In genomic region chr19:52566588-52566987, GRCh38 we compare ENCODE assay signal across 14 cellular contexts. TPM values are rescaled to one million over a fixed set of nuclear protein-coding genes. Genes with fewer than 3 reads are reported as not detected.
DNase-seq lines count a peak whose midpoint lies in the region; ATAC-seq, FAIRE-seq and TF ChIP-seq lines count a peak whose summit lies in the region.
"Had no signal": no experiment of that assay in that cellular context is flagged by ENCODE, and none has a peak within 500 bp of the region (broad histone marks: within the 10 kb centered on the region; RNA-seq: fewer than 3 reads in every experiment).

No MANE protein-coding gene starts in this region.

- TF ChIP-seq POLR2A in A549 (IDR thresholded peaks at IDR 0.05; ENCODE audit: low read length), result no peak
- no peak for TF ChIP-seq POLR2A in thyroid gland (IDR thresholded peaks at IDR 0.05)

- H3K4me3 ChIP-seq in A549 (no peak overlapping the region), fibroblast of villous mesenchyme (ENCODE audit: low read depth, low read length) (no peak overlapping the region), upper lobe of right lung (no peak overlapping the region), thyroid gland (replicated peaks in 1 of 3) (no peak overlapping the region)
- H3K4me3 ChIP-seq: SJSA1 had no signal

- H3K9me3 ChIP-seq in A549 (peaks cover 79% of the 10 kb centered on the region), upper lobe of right lung (peaks cover 23% of the 10 kb centered on the region), thyroid gland (no peaks in the 10 kb centered on the region)

- DNase-seq in A549 (ENCODE audit: low read depth in 1 of 2, low spot score in 1 of 2), result peak in 1 of 2 experiments; percentile 5
- peak; percentile 22 for DNase-seq in HS-27A (ENCODE audit: low read depth)
- DNase-seq in amniotic epithelial cell (ENCODE audit: low read depth), result peak; percentile 83
- DNase-seq in fibroblast of villous mesenchyme (ENCODE audit: low read depth), result peak; percentile 91
- DNase-seq in upper lobe of right lung, result no peak
- DNase-seq in thyroid gland, result no peak
- DNase-seq in C1 segment of cervical spinal cord (lab: John Stamatoyannopoulos, UW), result no peak
- DNase-seq: activated T-cell treated with anti-CD3 and anti-CD28 coated beads, Interleukin-2, amount 50 U/mL, for 4 hours; COR-L47; MV-4-11; naive B cell had no signal

- H3K36me3 ChIP-seq in upper lobe of right lung (no peaks in the 10 kb centered on the region), thyroid gland (no peaks in the 10 kb centered on the region)

- H3K4me1 ChIP-seq in A549, result no peaks in the 10 kb centered on the region
- no peaks in the 10 kb centered on the region for H3K4me1 ChIP-seq in upper lobe of right lung
- peaks cover 7 to 9% of the 10 kb centered on the region in 2 donors for H3K4me1 ChIP-seq in thyroid gland

- no peak overlapping the region for H3K4me2 ChIP-seq in A549

- no peak for TF ChIP-seq EP300 in A549 (IDR thresholded peaks at IDR 0.05)

- TF ChIP-seq RAD21 in A549 (conservative IDR thresholded peaks at IDR 0.05 in 1 of 2, IDR thresholded peaks at IDR 0.05 in 1 of 2), result no peak

- ATAC-seq in A549 (no peak), HG03432 (IDR thresholded peaks at IDR 0.05; ENCODE audit: unreplicated experiment) (no peak), upper lobe of right lung (no peak)
- ATAC-seq: activated T-cell treated with anti-CD3 and anti-CD28 coated beads, Interleukin-2, amount 50 U/mL, for 4 hours had no signal

- intact Hi-C loops in upper lobe of right lung (cut with DNase I), result no loop called here
- intact Hi-C loops in thyroid gland (cut with DNase I), result no loop called here

- H3K27ac ChIP-seq in A549 (no peak overlapping the region), upper lobe of right lung (no peak overlapping the region), thyroid gland (no peak overlapping the region)
- H3K27ac ChIP-seq: SJSA1 had no signal

- POLR2A ChIA-PET in A549 (lab: Yijun Ruan, JAX), result no interaction called here

- TF ChIP-seq CTCF in A549 (IDR thresholded peaks at IDR 0.05), result no peak
- TF ChIP-seq CTCF in fibroblast of villous mesenchyme (IDR thresholded peaks at IDR 0.05; ENCODE audit: insufficient read depth, low read depth, low read length), result no peak
- no peak for TF ChIP-seq CTCF in upper lobe of right lung (IDR thresholded peaks at IDR 0.05)
- no peak for TF ChIP-seq CTCF in thyroid gland (IDR thresholded peaks at IDR 0.05)

- 17% methylated on average over 2 of the region's 2 CpGs for WGBS in A549 (ENCODE audit: missing lambda C conversion rate)
- 91 to 98% methylated on average over 2 of the region's 2 CpGs for WGBS in thyroid gland, 2 donors

- no peak for FAIRE-seq in A549 (lab: Jason Lieb, UNC)
- FAIRE-seq: TTC549 had no signal

- CTCF ChIA-PET in A549 (lab: Yijun Ruan, JAX), result no interaction called here

- H3K27me3 ChIP-seq in upper lobe of right lung (no peaks in the 10 kb centered on the region), thyroid gland (no peaks in the 10 kb centered on the region)
- H3K27me3 ChIP-seq: SJSA1 had no signal

TF ChIP-seq in A549, 52 proteins besides CTCF, POLR2A, EP300 and RAD21:
- TF ChIP-seq FOSL2 (IDR thresholded peaks at IDR 0.05) (no peak), FOSL2 (CRISPR knock-in tag; IDR thresholded peaks at IDR 0.05) (peak; percentile 17; the same call in 1 of the 2 replicates), EHMT2 (IDR thresholded peaks at IDR 0.05; ENCODE audit: low read depth) (no peak)

RNA-seq across cellular contexts. Expression of gene ZNF701, which starts 3.5 kb away (rescaled TPM):
- 0.32 and 0.45 TPM in 2 replicates for polyA plus RNA-seq in A549 (2011; rRNA removed)
- 0.08 and 0.10 TPM in 2 replicates for polyA plus RNA-seq in A549 (2012; cell fraction: cytosol; rRNA removed)
- 0.05 and 0.22 TPM in 2 replicates for polyA plus RNA-seq in A549 (2012; cell fraction: nucleus; rRNA removed)
- 0.12 to 0.28 TPM (median 0.21 TPM) in 3 replicates for polyA plus RNA-seq in A549 (2017; fragmentation: RNase III; extraction: RNeasy Plus Mini Kit Qiagen cat#74134 plus additional on column Dnase treatment)
- 0.50 and 0.54 TPM in 2 replicates for polyA minus RNA-seq in A549 (2011; rRNA and poly(A)+ RNA removed)
- 10.6 and 17.7 TPM in 2 replicates for total RNA-seq in fibroblast of villous mesenchyme
- 18.5 TPM for total RNA-seq in upper lobe of right lung
- 10 to 100 TPM; 22.3 to 39.3 (median 28.3) TPM for total RNA-seq in thyroid gland

RNA-seq across cellular contexts. Expression of gene ZNF808, which starts 39.1 kb away (rescaled TPM):
- polyA plus RNA-seq in A549 (2011; rRNA removed), result 0.45 TPM in 2 replicates
- polyA plus RNA-seq in A549 (2012; cell fraction: cytosol; rRNA removed), result 0.04 and 0.05 TPM in 2 replicates
- 0.02 and 0.07 TPM in 2 replicates for polyA plus RNA-seq in A549 (2012; cell fraction: nucleus; rRNA removed)
- polyA plus RNA-seq in A549 (2017; fragmentation: RNase III; extraction: RNeasy Plus Mini Kit Qiagen cat#74134 plus additional on column Dnase treatment), result 0.04 to 0.26 TPM (median 0.22 TPM) in 3 replicates
- polyA minus RNA-seq in A549 (2011; rRNA and poly(A)+ RNA removed), result 0.91 and 1.6 TPM in 2 replicates
- 11.3 and 23.3 TPM in 2 replicates for total RNA-seq in fibroblast of villous mesenchyme
- 33.3 TPM for total RNA-seq in upper lobe of right lung
- 10 to 100 TPM; 33.4 to 98.3 (median 58.9) TPM for total RNA-seq in thyroid gland

Comparison
In these comparisons a context has a peak if more than half of its experiments do, and no peak if none do; other contexts are left out.
1. DNase-seq: peak in HS-27A (single experiment), amniotic epithelial cell (single experiment) and fibroblast of villous mesenchyme (single experiment); none in upper lobe of right lung (single experiment), thyroid gland (0 of 2) and C1 segment of cervical spinal cord (0 of 14).